In the genomic region with DNA sequence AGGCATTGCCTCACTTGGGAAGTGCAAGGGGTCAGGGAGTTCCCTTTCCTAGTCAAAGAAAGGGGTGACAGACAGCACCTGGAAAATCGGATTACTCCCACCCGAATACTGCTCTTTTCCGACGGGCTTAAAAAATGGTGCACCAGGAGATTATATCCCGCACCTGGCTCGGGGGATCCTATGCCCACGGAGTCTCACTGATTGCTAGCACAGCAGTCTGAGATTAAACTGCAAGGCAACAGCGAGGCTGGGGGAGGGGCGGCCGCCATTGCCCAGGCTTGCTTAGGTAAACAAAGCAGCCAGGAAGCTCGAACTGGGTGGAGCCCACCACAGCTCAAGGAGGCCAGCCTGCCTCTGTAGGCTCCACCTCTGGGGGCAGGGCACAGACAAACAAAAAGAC, we compare ENCODE assay signal across 2 cellular contexts. TPM values are rescaled to one million over a fixed set of nuclear protein-coding genes. Genes with fewer than 3 reads are reported as not detected.
"Had no signal": no experiment of that assay in that cellular context is flagged by ENCODE, and none has a peak within 500 bp of the region (broad histone marks: within the 10 kb centered on the region; RNA-seq: fewer than 3 reads in every experiment).

No MANE protein-coding gene starts in this region.

RNA-seq across cellular contexts. Expression of gene PABPC4L, which starts 6.4 kb away (rescaled TPM):
- total RNA-seq: mononuclear cell had no signal
- polyA plus RNA-seq: immature natural killer cell had no signal
